23 cellular contexts compared by ENCODE assay signal in the genomic region with DNA sequence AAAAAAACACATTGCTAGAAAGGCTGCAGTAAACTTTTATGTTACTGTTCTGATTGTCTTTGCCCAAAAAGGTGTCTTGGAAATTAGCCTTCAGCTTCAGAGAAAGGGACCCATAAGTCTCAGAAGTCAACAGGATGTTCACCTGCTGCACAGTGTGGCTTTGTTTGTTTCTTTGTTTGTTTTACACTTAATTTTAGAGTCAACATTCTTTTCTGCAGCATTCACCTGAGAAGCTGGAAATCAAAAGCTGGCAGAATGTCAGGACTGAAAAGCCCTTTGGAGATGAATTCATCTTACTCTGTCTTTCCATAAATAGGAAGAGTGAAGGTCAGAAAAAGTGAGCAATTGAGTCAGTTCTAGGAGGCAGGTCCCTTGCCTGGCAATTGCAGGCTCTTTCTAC.
A peak's percentile ranks its signal among the peaks of the same experiment; 100 is the strongest.
DNase-seq lines count a peak whose midpoint lies in the region; ATAC-seq and TF ChIP-seq lines count a peak whose summit lies in the region.
"Had no signal": no experiment of that assay in that cellular context is flagged by ENCODE, and none has a peak within 500 bp of the region (broad histone marks: within the 10 kb centered on the region; RNA-seq: fewer than 3 reads in every experiment).

No MANE protein-coding gene starts in this region.

- H3K4me2 ChIP-seq in GM23338 = no peak overlapping the region
- H3K4me2 ChIP-seq: KMS-11 had no signal

- no peaks in the 10 kb centered on the region for H3K9me2 ChIP-seq in GM23338 (ENCODE audit: insufficient read depth)

- no peak for TF ChIP-seq CTCF in GM23338 (conservative IDR thresholded peaks at IDR 0.05; ENCODE audit: low read depth in 2 of 2)
- TF ChIP-seq CTCF in lung (IDR thresholded peaks at IDR 0.05; ENCODE audit: control extremely low read depth, extremely low read depth) = no peak
- TF ChIP-seq CTCF in testis (IDR thresholded peaks at IDR 0.05) = no peak

- no peaks in the 10 kb centered on the region; the same call in 1 of the 2 replicates for H3K36me3 ChIP-seq in GM23338 (ENCODE audit: insufficient read depth)
- no peaks in the 10 kb centered on the region for H3K36me3 ChIP-seq in lung (ENCODE audit: control insufficient read depth in 2 of 2, insufficient read depth in 2 of 2, low read length in 2 of 2)
- H3K36me3 ChIP-seq in testis (ENCODE audit: low read depth, missing control alignments) = no peaks in the 10 kb centered on the region
- H3K36me3 ChIP-seq: gastroesophageal sphincter, lower lobe of right lung, thoracic aorta had no signal

- H3K4me1 Mint-ChIP-seq in GM23338 = peaks cover 25% of the 10 kb centered on the region
- H3K4me1 Mint-ChIP-seq in activated T-cell treated with anti-CD3 and anti-CD28 coated beads, Interleukin-2, amount 50 U/mL, for 4 hours (ENCODE audit: low read depth) = no peaks in the 10 kb centered on the region
- H3K4me1 Mint-ChIP-seq: CD4-positive, CD25-positive, alpha-beta regulatory T cell; stimulated activated naive B cell treated with anti-CD40 and anti-IgM and Interleukin-4, amounts not matched to agents 10 μg/mL and 1 μg/mL and 100 μg/mL, for 72 hours had no signal

- DNase-seq in DMS153 (lab: John Stamatoyannopoulos, UW) (peak; percentile 67), GM23338 (ENCODE audit: low spot score) (no peak), NCI-H2196 treated with DMSO at 0.1 percent for 48 hours (lab: John Stamatoyannopoulos, UW; ENCODE audit: unreplicated experiment) (peak; percentile 36), lung (ENCODE audit: low spot score) (peak; percentile 46), GDM1 (lab: John Stamatoyannopoulos, UW) (no peak), testis (no peak)
- no peak for DNase-seq in activated T-cell treated with anti-CD3 and anti-CD28 coated beads, Interleukin-2, amount 50 U/mL, for 4 hours
- DNase-seq: activated CD8-positive, alpha-beta T cell treated with anti-CD3 and anti-CD28 coated beads, Interleukin-2, amount 10 ng/mL, durations not matched to agents 7 days and 5 days; activated naive CD4-positive, alpha-beta T cell treated with Interleukin-2 at 50 U/mL for 16 hours; activated T-cell treated with anti-CD3 and anti-CD28 coated beads, Interleukin-2, amount 50 U/mL, for 1 hour; CD4-positive, CD25-positive, alpha-beta regulatory T cell; lower lobe of right lung; NCI-H524 treated with DMSO at 0.1 percent for 48 hours; nucleus accumbens; stimulated activated CD4-positive, alpha-beta T cell treated with anti-CD3 and anti-CD28 coated beads, Interleukin-2, amount 100 ng/mL, for 24 hours; stimulated activated naive B cell treated with anti-CD40 and anti-IgM and Interleukin-4, amounts not matched to agents 10 μg/mL and 1 μg/mL and 100 μg/mL, for 72 hours; T-helper 9 cell had no signal

- H4K20me1 ChIP-seq in GM23338 (replicated peaks; ENCODE audit: insufficient read depth) = no peaks in the 10 kb centered on the region

- H3K4me1 ChIP-seq in GM23338 (ENCODE audit: insufficient read depth) (peaks cover 14% of the 10 kb centered on the region), lung (ENCODE audit: control insufficient read depth in 2 of 2, insufficient read depth in 2 of 2, low read length in 2 of 2) (peaks cover 1 to 31% of the 10 kb centered on the region in 2 donors), testis (peaks cover 43% of the 10 kb centered on the region)
- H3K4me1 ChIP-seq: lower lobe of right lung had no signal

- H3K27me3 ChIP-seq in GM23338 (ENCODE audit: insufficient read depth) = 0 out of 2 replicates have a peak, but pooled peaks cover 3% of the 10 kb centered on the region
- no peaks in the 10 kb centered on the region for H3K27me3 ChIP-seq in lung (ENCODE audit: control insufficient read depth, insufficient read depth)
- no peaks in the 10 kb centered on the region for H3K27me3 ChIP-seq in testis
- H3K27me3 ChIP-seq: gastroesophageal sphincter had no signal

- H3K27me3 Mint-ChIP-seq in GM23338 (ENCODE audit: insufficient read depth, low read depth, poor library complexity) = peaks cover 4% of the 10 kb centered on the region
- H3K27me3 Mint-ChIP-seq in activated T-cell treated with anti-CD3 and anti-CD28 coated beads, Interleukin-2, amount 50 U/mL, for 4 hours (ENCODE audit: low read depth) = peaks cover 2% of the 10 kb centered on the region

- no peaks in the 10 kb centered on the region for H3K9me3 Mint-ChIP-seq in GM23338
- H3K9me3 Mint-ChIP-seq in activated T-cell treated with anti-CD3 and anti-CD28 coated beads, Interleukin-2, amount 50 U/mL, for 4 hours = no peaks in the 10 kb centered on the region
- H3K9me3 Mint-ChIP-seq: CD4-positive, CD25-positive, alpha-beta regulatory T cell had no signal

- H3F3A ChIP-seq in GM23338 (replicated peaks; ENCODE audit: low read depth) = no peaks in the 10 kb centered on the region

- no peak overlapping the region for H3K4me3 ChIP-seq in GM23338
- no peak overlapping the region for H3K4me3 ChIP-seq in lung
- no peak overlapping the region for H3K4me3 ChIP-seq in testis
- H3K4me3 ChIP-seq: coronary artery, gastroesophageal sphincter, lower lobe of right lung, thoracic aorta had no signal

- no peak overlapping the region for H3K27ac Mint-ChIP-seq in GM23338
- H3K27ac Mint-ChIP-seq: activated CD8-positive, alpha-beta T cell treated with anti-CD3 and anti-CD28 coated beads, Interleukin-2, amount 10 ng/mL, durations not matched to agents 7 days and 5 days; CD4-positive, CD25-positive, alpha-beta regulatory T cell; stimulated activated naive B cell treated with anti-CD40 and anti-IgM and Interleukin-4, amounts not matched to agents 10 μg/mL and 1 μg/mL and 100 μg/mL, for 72 hours had no signal

- H3K27ac ChIP-seq in GM23338 (ENCODE audit: low read depth) (no peak overlapping the region), lung (ENCODE audit: low read depth in 1 of 2, low read length in 1 of 2) (no peak overlapping the region), testis (no peak overlapping the region)
- H3K27ac ChIP-seq: coronary artery, gastroesophageal sphincter, KMS-11, lower lobe of right lung, thoracic aorta had no signal

- ATAC-seq in GM23338 = no peak
- no peak for ATAC-seq in lung (ENCODE audit: insufficient read depth, low FRiP score)
- ATAC-seq in activated T-cell treated with anti-CD3 and anti-CD28 coated beads, Interleukin-2, amount 50 U/mL, for 4 hours = no peak
- ATAC-seq in HG03457 (IDR thresholded peaks at IDR 0.05; ENCODE audit: unreplicated experiment) = no peak
- ATAC-seq: activated CD8-positive, alpha-beta T cell treated with anti-CD3 and anti-CD28 coated beads, Interleukin-2, amount 10 ng/mL, durations not matched to agents 7 days and 5 days; gastroesophageal sphincter; Right ventricle myocardium inferior; stimulated activated naive B cell treated with anti-CD40 and anti-IgM and Interleukin-4, amounts not matched to agents 10 μg/mL and 1 μg/mL and 100 μg/mL, for 72 hours had no signal

- no peak for TF ChIP-seq POLR2A in testis (IDR thresholded peaks at IDR 0.05)

- intact Hi-C loops in testis (cut with DNase I; ENCODE audit: low total_unique reads) = no loop called here

- H3K4me3 Mint-ChIP-seq in GM23338 = no peak overlapping the region
- no peak overlapping the region for H3K4me3 Mint-ChIP-seq in activated T-cell treated with anti-CD3 and anti-CD28 coated beads, Interleukin-2, amount 50 U/mL, for 4 hours
- H3K4me3 Mint-ChIP-seq: activated CD8-positive, alpha-beta T cell treated with anti-CD3 and anti-CD28 coated beads, Interleukin-2, amount 10 ng/mL, durations not matched to agents 7 days and 5 days; CD4-positive, CD25-positive, alpha-beta regulatory T cell; stimulated activated naive B cell treated with anti-CD40 and anti-IgM and Interleukin-4, amounts not matched to agents 10 μg/mL and 1 μg/mL and 100 μg/mL, for 72 hours had no signal

- no peaks in the 10 kb centered on the region for H3K79me2 ChIP-seq in GM23338 (replicated peaks; ENCODE audit: insufficient read depth)

- H3K9me3 ChIP-seq in lung (ENCODE audit: control insufficient read depth in 2 of 2, insufficient read depth in 1 of 2, low read length in 1 of 2) = no peaks in the 10 kb centered on the region
- H3K9me3 ChIP-seq in testis = no peaks in the 10 kb centered on the region
- H3K9me3 ChIP-seq: gastroesophageal sphincter, lower lobe of right lung, thoracic aorta had no signal

- H2AFZ ChIP-seq in GM23338 = peak overlapping the region; percentile 56; the same call in 1 of the 2 replicates

- no peaks in the 10 kb centered on the region for H3K36me3 Mint-ChIP-seq in GM23338 (ENCODE audit: low read depth)
- no peaks in the 10 kb centered on the region for H3K36me3 Mint-ChIP-seq in activated T-cell treated with anti-CD3 and anti-CD28 coated beads, Interleukin-2, amount 50 U/mL, for 4 hours (ENCODE audit: insufficient read depth)
- H3K36me3 Mint-ChIP-seq: CD4-positive, CD25-positive, alpha-beta regulatory T cell; stimulated activated naive B cell treated with anti-CD40 and anti-IgM and Interleukin-4, amounts not matched to agents 10 μg/mL and 1 μg/mL and 100 μg/mL, for 72 hours had no signal

TF ChIP-seq in GM23338, 12 proteins besides CTCF, POLR2A, EP300 and RAD21 (continues in another document):
- TF ChIP-seq POLR2AphosphoS5 (IDR thresholded peaks at IDR 0.05; ENCODE audit: low read depth) (no peak), ZNF114 (CRISPR knock-in tag; IDR thresholded peaks at IDR 0.05) (no peak), STAT1 (IDR thresholded peaks at IDR 0.05; ENCODE audit: unreplicated experiment) (no peak), NANOG (IDR thresholded peaks at IDR 0.05; ENCODE audit: borderline replicate concordance) (no peak), ZNF331 (CRISPR knock-in tag; IDR thresholded peaks at IDR 0.05; ENCODE audit: low read depth) (no peak), EZH2 (IDR thresholded peaks at IDR 0.05; ENCODE audit: low read depth, unreplicated experiment) (no peak)
- TF ChIP-seq, protein P1, sequence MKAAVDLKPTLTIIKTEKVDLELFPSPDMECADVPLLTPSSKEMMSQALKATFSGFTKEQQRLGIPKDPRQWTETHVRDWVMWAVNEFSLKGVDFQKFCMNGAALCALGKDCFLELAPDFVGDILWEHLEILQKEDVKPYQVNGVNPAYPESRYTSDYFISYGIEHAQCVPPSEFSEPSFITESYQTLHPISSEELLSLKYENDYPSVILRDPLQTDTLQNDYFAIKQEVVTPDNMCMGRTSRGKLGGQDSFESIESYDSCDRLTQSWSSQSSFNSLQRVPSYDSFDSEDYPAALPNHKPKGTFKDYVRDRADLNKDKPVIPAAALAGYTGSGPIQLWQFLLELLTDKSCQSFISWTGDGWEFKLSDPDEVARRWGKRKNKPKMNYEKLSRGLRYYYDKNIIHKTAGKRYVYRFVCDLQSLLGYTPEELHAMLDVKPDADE (IDR thresholded peaks at IDR 0.05) = no peak

Comparison
In these comparisons a context has a peak if more than half of its experiments do, and no peak if none do; other contexts are left out.
1. DNase-seq: peak in DMS153 (single experiment), NCI-H2196 treated with DMSO at 0.1 percent for 48 hours (single experiment) and lung (single experiment); none in GM23338 (single experiment), GDM1 (single experiment), activated T-cell treated with anti-CD3 and anti-CD28 coated beads, Interleukin-2, amount 50 U/mL, for 4 hours (single experiment) and testis (single experiment).